1 cellular context compared by ENCODE assay signal in the genomic region with DNA sequence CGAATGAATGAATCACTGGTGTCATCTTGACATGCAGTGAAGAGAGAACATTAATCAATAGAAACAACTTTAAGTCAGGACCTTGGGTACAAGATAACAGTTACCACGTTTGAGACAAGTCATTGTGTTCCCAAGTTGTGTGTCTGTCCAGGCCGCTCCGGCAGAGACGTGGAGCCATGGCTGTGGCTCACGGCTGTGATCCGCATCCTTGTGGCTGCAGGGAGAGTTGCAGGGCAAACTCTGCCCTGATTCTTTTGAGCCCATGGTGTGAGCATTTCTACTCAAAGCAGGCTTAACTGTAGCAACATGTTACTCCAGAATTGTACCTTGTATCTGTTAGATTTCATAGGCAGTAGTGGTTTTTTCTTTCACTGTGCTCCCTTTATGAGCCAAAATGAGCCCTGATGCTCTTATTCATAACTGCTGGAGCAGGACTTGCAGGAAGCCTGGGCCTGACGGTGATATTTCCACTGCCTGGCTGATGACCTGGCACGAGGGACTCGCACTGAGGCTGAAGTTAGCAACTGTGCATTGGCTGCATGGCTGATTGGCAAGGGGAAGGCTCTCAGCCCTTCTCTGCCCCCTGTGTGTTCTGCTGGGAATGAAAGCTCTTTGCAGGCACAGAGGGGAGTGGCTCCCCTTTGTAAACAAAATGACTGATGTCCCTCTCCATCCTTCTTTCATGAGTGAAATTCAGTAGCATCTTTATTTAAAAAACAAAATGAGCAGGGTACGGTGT.
TF ChIP-seq lines count a peak whose summit lies in the region.

No MANE protein-coding gene starts in this region.

TF ChIP-seq in SK-N-SH, 30 proteins besides CTCF, POLR2A, EP300 and RAD21 (continued from another document):
- TF ChIP-seq RFX5 (IDR thresholded peaks at IDR 0.05; ENCODE audit: low read length) (no peak), MEF2A (IDR thresholded peaks at IDR 0.05; ENCODE audit: borderline replicate concordance, low read depth) (no peak), NFIC (IDR thresholded peaks at IDR 0.05; ENCODE audit: borderline replicate concordance) (no peak), FOXM1 (IDR thresholded peaks at IDR 0.05; ENCODE audit: low read depth) (no peak), SMC3 (IDR thresholded peaks at IDR 0.05; ENCODE audit: low read depth, low read length) (no peak), EZH2phosphoT487 (IDR thresholded peaks at IDR 0.05; ENCODE audit: borderline replicate concordance, low read depth) (no peak), RXRA (IDR thresholded peaks at IDR 0.05; ENCODE audit: borderline replicate concordance, low read depth) (no peak), NRF1 (IDR thresholded peaks at IDR 0.05; ENCODE audit: low read depth, low read length) (no peak), CHD2 (IDR thresholded peaks at IDR 0.05; ENCODE audit: low read length, partially characterized antibody) (no peak), MXI1 (IDR thresholded peaks at IDR 0.05; ENCODE audit: low read depth, low read length) (no peak)
- TF ChIP-seq, protein P1, sequence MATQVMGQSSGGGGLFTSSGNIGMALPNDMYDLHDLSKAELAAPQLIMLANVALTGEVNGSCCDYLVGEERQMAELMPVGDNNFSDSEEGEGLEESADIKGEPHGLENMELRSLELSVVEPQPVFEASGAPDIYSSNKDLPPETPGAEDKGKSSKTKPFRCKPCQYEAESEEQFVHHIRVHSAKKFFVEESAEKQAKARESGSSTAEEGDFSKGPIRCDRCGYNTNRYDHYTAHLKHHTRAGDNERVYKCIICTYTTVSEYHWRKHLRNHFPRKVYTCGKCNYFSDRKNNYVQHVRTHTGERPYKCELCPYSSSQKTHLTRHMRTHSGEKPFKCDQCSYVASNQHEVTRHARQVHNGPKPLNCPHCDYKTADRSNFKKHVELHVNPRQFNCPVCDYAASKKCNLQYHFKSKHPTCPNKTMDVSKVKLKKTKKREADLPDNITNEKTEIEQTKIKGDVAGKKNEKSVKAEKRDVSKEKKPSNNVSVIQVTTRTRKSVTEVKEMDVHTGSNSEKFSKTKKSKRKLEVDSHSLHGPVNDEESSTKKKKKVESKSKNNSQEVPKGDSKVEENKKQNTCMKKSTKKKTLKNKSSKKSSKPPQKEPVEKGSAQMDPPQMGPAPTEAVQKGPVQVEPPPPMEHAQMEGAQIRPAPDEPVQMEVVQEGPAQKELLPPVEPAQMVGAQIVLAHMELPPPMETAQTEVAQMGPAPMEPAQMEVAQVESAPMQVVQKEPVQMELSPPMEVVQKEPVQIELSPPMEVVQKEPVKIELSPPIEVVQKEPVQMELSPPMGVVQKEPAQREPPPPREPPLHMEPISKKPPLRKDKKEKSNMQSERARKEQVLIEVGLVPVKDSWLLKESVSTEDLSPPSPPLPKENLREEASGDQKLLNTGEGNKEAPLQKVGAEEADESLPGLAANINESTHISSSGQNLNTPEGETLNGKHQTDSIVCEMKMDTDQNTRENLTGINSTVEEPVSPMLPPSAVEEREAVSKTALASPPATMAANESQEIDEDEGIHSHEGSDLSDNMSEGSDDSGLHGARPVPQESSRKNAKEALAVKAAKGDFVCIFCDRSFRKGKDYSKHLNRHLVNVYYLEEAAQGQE (IDR thresholded peaks at IDR 0.05; ENCODE audit: low read depth, low read length), result no peak
- TF ChIP-seq, protein P2, sequence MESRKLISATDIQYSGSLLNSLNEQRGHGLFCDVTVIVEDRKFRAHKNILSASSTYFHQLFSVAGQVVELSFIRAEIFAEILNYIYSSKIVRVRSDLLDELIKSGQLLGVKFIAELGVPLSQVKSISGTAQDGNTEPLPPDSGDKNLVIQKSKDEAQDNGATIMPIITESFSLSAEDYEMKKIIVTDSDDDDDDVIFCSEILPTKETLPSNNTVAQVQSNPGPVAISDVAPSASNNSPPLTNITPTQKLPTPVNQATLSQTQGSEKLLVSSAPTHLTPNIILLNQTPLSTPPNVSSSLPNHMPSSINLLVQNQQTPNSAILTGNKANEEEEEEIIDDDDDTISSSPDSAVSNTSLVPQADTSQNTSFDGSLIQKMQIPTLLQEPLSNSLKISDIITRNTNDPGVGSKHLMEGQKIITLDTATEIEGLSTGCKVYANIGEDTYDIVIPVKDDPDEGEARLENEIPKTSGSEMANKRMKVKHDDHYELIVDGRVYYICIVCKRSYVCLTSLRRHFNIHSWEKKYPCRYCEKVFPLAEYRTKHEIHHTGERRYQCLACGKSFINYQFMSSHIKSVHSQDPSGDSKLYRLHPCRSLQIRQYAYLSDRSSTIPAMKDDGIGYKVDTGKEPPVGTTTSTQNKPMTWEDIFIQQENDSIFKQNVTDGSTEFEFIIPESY (IDR thresholded peaks at IDR 0.05; ENCODE audit: borderline replicate concordance, low read depth), result no peak
